ENCODE assay signal across 8 cellular contexts in genomic region chr12:127559349-127560040, GRCh38.
A peak's percentile ranks its signal among the peaks of the same experiment; 100 is the strongest.
DNase-seq lines count a peak whose midpoint lies in the region; ATAC-seq and TF ChIP-seq lines count a peak whose summit lies in the region.

No MANE protein-coding gene starts in this region.

- H3K27me3 ChIP-seq in esophagus muscularis mucosa (no peaks in the 10 kb centered on the region), skeletal muscle satellite cell (ENCODE audit: control insufficient read depth, insufficient read depth, low read length) (no peaks in the 10 kb centered on the region)

- H3K27ac ChIP-seq in esophagus muscularis mucosa (replicated peaks in 1 of 4), result no peak overlapping the region

- peak in 1 of 3 experiments; percentile 23 for TF ChIP-seq CTCF in esophagus muscularis mucosa (IDR thresholded peaks at IDR 0.05)
- no peak for TF ChIP-seq CTCF in GM10248 (IDR thresholded peaks at IDR 0.05; ENCODE audit: control extremely low read depth, extremely low read depth, low read depth, missing control alignments)

- H3K4me1 ChIP-seq in esophagus muscularis mucosa (peaks cover 0 to 5% (median 2%) of the 10 kb centered on the region in 4 donors), skeletal muscle satellite cell (ENCODE audit: control insufficient read depth, insufficient read depth, low read length) (peaks cover 30% of the 10 kb centered on the region)

- no peaks in the 10 kb centered on the region for H3K36me3 ChIP-seq in esophagus muscularis mucosa
- no peaks in the 10 kb centered on the region for H3K36me3 ChIP-seq in skeletal muscle satellite cell (ENCODE audit: insufficient read depth, low read length)

- H3K9ac ChIP-seq in skeletal muscle satellite cell (ENCODE audit: low read depth, low read length), result peak overlapping the region; percentile 28

- POLR2A ChIA-PET in GM10248 (lab: Yijun Ruan, JAX), result no interaction called here

- CTCF ChIA-PET in GM10248 (lab: Yijun Ruan, JAX), result no interaction called here

- DNase-seq in GDM1 (lab: John Stamatoyannopoulos, UW), result peak; percentile 66
- DNase-seq in NCI-H2081 (lab: John Stamatoyannopoulos, UW), result peak; percentile 96 to 100
- DNase-seq in activated CD4-positive, CD25-positive, alpha-beta regulatory T cell treated with anti-CD3 and anti-CD28 coated beads, Interleukin-2, amount 50 U/mL, for 72 hours, result peak; percentile 31
- DNase-seq in esophagus muscularis mucosa (ENCODE audit: extremely low spot score), result peak; percentile 90
- DNase-seq in nucleus accumbens (lab: John Stamatoyannopoulos, UW), result no peak
- no peak for DNase-seq in GM10248 (ENCODE audit: extremely low spot score)

- H3K4me2 ChIP-seq in skeletal muscle satellite cell (ENCODE audit: low read length), result peak overlapping the region; percentile 52

- TF ChIP-seq POLR2A in esophagus muscularis mucosa (IDR thresholded peaks at IDR 0.05; ENCODE audit: low read depth), result no peak

- peak; percentile 68 for ATAC-seq in HG02642 (IDR thresholded peaks at IDR 0.05; ENCODE audit: poor library complexity, unreplicated experiment)

- no peak for TF ChIP-seq EP300 in esophagus muscularis mucosa (IDR thresholded peaks at IDR 0.05)

- intact Hi-C loops in esophagus muscularis mucosa (cut with DNase I), result no loop called here

- 15% methylated on average over 12 of the region's 12 CpGs for WGBS in esophagus muscularis mucosa

- H3K4me3 ChIP-seq in esophagus muscularis mucosa (no peak overlapping the region), skeletal muscle satellite cell (ENCODE audit: low read length) (peak overlapping the region; percentile 6)

- H3K9me3 ChIP-seq in esophagus muscularis mucosa, result no peaks in the 10 kb centered on the region
- no peaks in the 10 kb centered on the region for H3K9me3 ChIP-seq in skeletal muscle satellite cell (replicated peaks; ENCODE audit: low read length)

Comparison
In these comparisons a context has a peak if more than half of its experiments do, and no peak if none do; other contexts are left out.
1. DNase-seq: peak in GDM1 (single experiment), NCI-H2081 (2 of 2), activated CD4-positive, CD25-positive, alpha-beta regulatory T cell treated with anti-CD3 and anti-CD28 coated beads, Interleukin-2, amount 50 U/mL, for 72 hours (single experiment) and esophagus muscularis mucosa (single experiment); none in nucleus accumbens (0 of 56) and GM10248 (single experiment).